In the genomic region with DNA sequence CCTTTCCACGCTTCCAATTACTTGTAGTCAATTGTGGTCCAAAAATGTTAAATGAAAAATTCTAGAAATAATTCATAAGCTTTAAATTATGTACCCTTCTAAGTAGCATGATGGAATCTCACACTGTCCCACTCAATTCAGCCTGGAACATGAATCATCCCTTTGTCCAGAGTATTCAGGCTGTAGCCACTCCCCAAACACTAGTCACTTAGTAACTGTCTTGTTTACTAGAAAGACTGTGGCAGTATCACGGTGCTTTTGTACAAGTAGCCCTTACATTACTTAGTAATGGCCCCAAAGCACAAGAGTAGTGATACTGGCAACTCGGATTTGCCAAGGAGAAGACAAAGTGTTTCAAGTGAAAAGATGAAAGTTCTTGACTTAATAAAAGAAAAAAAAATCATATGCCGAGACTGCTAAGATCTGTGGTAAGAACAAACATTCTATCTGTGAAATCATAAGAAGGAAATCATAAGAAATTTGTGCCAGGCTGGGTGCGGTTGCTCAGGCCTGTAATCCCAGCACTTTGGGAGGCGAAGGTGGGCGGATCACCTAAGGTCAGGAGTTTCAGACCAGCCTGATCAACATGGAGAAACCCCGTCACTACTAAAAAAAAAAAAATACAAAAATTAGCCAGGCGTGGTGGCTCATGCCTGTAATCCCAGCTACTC, we compare ENCODE assay signal across 9 cellular contexts.
DNase-seq lines count a peak whose midpoint lies in the region; ATAC-seq, FAIRE-seq and TF ChIP-seq lines count a peak whose summit lies in the region.
"Had no signal": no experiment of that assay in that cellular context is flagged by ENCODE, and none has a peak within 500 bp of the region (broad histone marks: within the 10 kb centered on the region; RNA-seq: fewer than 3 reads in every experiment).

No MANE protein-coding gene starts in this region.

- peak overlapping the region; percentile 38 for H3K27ac ChIP-seq in keratinocyte (ENCODE audit: control insufficient read depth, insufficient read depth, low read length)

- H4K20me1 ChIP-seq in keratinocyte (ENCODE audit: control insufficient read depth, extremely low read depth, insufficient read depth, low read length), result no peaks in the 10 kb centered on the region

- no peaks in the 10 kb centered on the region for H3K36me3 ChIP-seq in keratinocyte (ENCODE audit: control insufficient read depth in 2 of 2, extremely low read depth in 1 of 2, insufficient read depth in 2 of 2, low read length in 2 of 2)

- peak; percentile 79 for FAIRE-seq in keratinocyte (lab: Jason Lieb, UNC)

- H3K4me3 ChIP-seq in astrocyte of the spinal cord (ENCODE audit: low read depth, low read length), result no peak overlapping the region
- H3K4me3 ChIP-seq in keratinocyte (ENCODE audit: control insufficient read depth in 2 of 3, extremely low read depth in 1 of 3, insufficient read depth in 2 of 3, low read depth in 1 of 3, low read length in 3 of 3), result no peak overlapping the region

- H3K4me1 ChIP-seq in keratinocyte (ENCODE audit: control insufficient read depth, extremely low read depth, insufficient read depth, low read length), result no peaks in the 10 kb centered on the region

- no peak overlapping the region for H3K4me2 ChIP-seq in keratinocyte (ENCODE audit: control insufficient read depth, extremely low read depth, insufficient read depth, low read depth, low read length)

- dilution Hi-C loops in keratinocyte (cut with MboI; ENCODE audit: extremely low pct_ligation_motif_present, low sequenced_read_pairs), result no loop called here

- DNase-seq in A172 (ENCODE audit: low spot score) (peak; percentile 70), HPDE6-E6E7 (ENCODE audit: extremely low spot score) (peak; percentile 42), astrocyte of the spinal cord (ENCODE audit: low read depth, low spot score) (peak; percentile 80), keratinocyte (ENCODE audit: low read depth, low spot score) (no peak), KBM-7 (no peak)
- no peak for DNase-seq in activated T-cell treated with anti-CD3 and anti-CD28 coated beads, Interleukin-2, amount 50 U/mL, for 1 hour
- DNase-seq: CD4-positive, CD25-positive, alpha-beta regulatory T cell had no signal

- no peaks in the 10 kb centered on the region for H3K27me3 ChIP-seq in keratinocyte (ENCODE audit: control insufficient read depth, extremely low read depth, insufficient read depth, low read length)

- H3K9ac ChIP-seq in keratinocyte (ENCODE audit: control insufficient read depth, extremely low read depth, insufficient read depth, low read length), result peak overlapping the region; percentile 6

- in situ Hi-C loops in astrocyte of the spinal cord (cut with HindIII; ENCODE audit: low sequenced_read_pairs) (no loop called here), KBM-7 (cut with MboI; ENCODE audit: low pct_unique_long_range_greater_than_20kb, low sequenced_read_pairs) (no loop called here)

- no peak overlapping the region for H2AFZ ChIP-seq in keratinocyte (ENCODE audit: control insufficient read depth, low read length)

- no peak for ATAC-seq in HG03469 (IDR thresholded peaks at IDR 0.05; ENCODE audit: unreplicated experiment)
- no peak for ATAC-seq in GM21423 (IDR thresholded peaks at IDR 0.05; ENCODE audit: unreplicated experiment)

- no peaks in the 10 kb centered on the region for H3K9me1 ChIP-seq in keratinocyte (ENCODE audit: control insufficient read depth, extremely low read depth, insufficient read depth, low read length)

- no peak for TF ChIP-seq CTCF in astrocyte of the spinal cord (IDR thresholded peaks at IDR 0.05; ENCODE audit: low read depth, low read length)
- TF ChIP-seq CTCF in keratinocyte (optimal IDR thresholded peaks at IDR 0.05 in 1 of 3, IDR thresholded peaks at IDR 0.05 in 1 of 3, conservative IDR thresholded peaks at IDR 0.05 in 1 of 3; ENCODE audit: extremely low read depth in 1 of 3, insufficient read depth in 2 of 3, low read length in 3 of 3), result no peak

- no peaks in the 10 kb centered on the region for H3K9me3 ChIP-seq in keratinocyte (ENCODE audit: control insufficient read depth, low read depth, low read length)

- H3K79me2 ChIP-seq in keratinocyte (ENCODE audit: control insufficient read depth, insufficient read depth, low read length), result no peaks in the 10 kb centered on the region

Comparison
In these comparisons a context has a peak if more than half of its experiments do, and no peak if none do; other contexts are left out.
1. DNase-seq: peak in A172 (single experiment), HPDE6-E6E7 (single experiment) and astrocyte of the spinal cord (single experiment); none in keratinocyte (single experiment), activated T-cell treated with anti-CD3 and anti-CD28 coated beads, Interleukin-2, amount 50 U/mL, for 1 hour (single experiment) and KBM-7 (single experiment).